ENCODE assay signal across 17 cellular contexts in the genomic region with DNA sequence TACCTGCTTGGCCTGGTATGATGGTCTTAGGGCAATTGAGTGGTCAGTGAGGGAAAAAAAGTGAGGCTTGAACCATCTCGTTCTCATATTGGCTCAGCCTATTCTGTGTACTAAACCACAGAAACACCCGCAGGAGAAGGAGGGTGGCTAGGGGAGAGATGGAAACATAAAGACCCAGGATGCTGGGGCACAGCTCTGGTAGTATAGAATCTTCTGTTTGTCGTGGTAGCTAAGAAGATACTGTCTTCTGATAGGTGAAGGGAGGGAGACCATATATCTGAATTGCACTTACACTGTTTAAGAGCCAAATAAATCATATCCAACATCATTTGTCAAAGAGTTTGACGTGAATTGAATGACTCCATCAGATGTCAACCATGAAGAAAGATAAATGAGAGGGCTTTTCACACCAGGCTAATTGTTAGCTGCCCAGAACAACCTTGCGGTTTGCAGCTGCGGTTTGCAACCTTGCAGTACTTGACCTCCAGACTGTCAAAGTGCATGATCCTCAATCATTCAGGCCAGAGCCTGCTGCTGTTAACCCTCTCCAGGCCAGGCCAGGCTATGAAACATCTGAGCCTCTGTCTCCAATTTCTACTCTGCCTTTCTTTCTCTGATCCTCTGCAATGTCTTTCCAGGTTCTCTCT. TPM values are rescaled to one million over a fixed set of nuclear protein-coding genes. Genes with fewer than 3 reads are reported as not detected.
DNase-seq lines count a peak whose midpoint lies in the region; ATAC-seq, FAIRE-seq and TF ChIP-seq lines count a peak whose summit lies in the region.
"Had no signal": no experiment of that assay in that cellular context is flagged by ENCODE, and none has a peak within 500 bp of the region (broad histone marks: within the 10 kb centered on the region; RNA-seq: fewer than 3 reads in every experiment).

No MANE protein-coding gene starts in this region.

- H3K36me3 ChIP-seq in cardiac muscle cell (no peaks in the 10 kb centered on the region), small intestine (ENCODE audit: control insufficient read depth in 2 of 2, insufficient read depth in 2 of 2, low read length in 2 of 2) (no peaks in the 10 kb centered on the region), PC-9 (ENCODE audit: low read depth) (no peaks in the 10 kb centered on the region)
- H3K36me3 ChIP-seq: lower lobe of right lung, sigmoid colon had no signal

- intact Hi-C loops in Right ventricle myocardium inferior (cut with DNase I): loop anchor here (5.0 kb wide), 1 partner anchor 35 kb away; no protein-coding TSS in a partner anchor
- intact Hi-C loops in PC-9 (cut with micrococcal nuclease; ENCODE audit: unreplicated experiment): no loop called here

- no peak for TF ChIP-seq CTCF in cardiac muscle cell (IDR thresholded peaks at IDR 0.05; ENCODE audit: low read depth, low read length)
- TF ChIP-seq CTCF in PC-9 (conservative IDR thresholded peaks at IDR 0.05): no peak

- H3K4me3 ChIP-seq in cardiac muscle cell (no peak overlapping the region), small intestine (ENCODE audit: low read depth in 1 of 2, low read length in 2 of 2) (no peak overlapping the region), PC-9 (no peak overlapping the region)
- H3K4me3 ChIP-seq: GM23248, lower lobe of right lung, sigmoid colon had no signal

- 40 to 53% (median 49%) methylated on average over 6 of the region's 6 CpGs for WGBS in small intestine, 3 donors

- no peaks in the 10 kb centered on the region for H3K9me2 ChIP-seq in PC-9 (ENCODE audit: insufficient read depth)

- H2AFZ ChIP-seq in PC-9: no peak overlapping the region
- H2AFZ ChIP-seq: GM23248 had no signal

- no peaks in the 10 kb centered on the region for H4K20me1 ChIP-seq in PC-9 (ENCODE audit: insufficient read depth)

- no peaks in the 10 kb centered on the region for H3K27me3 ChIP-seq in cardiac muscle cell
- H3K27me3 ChIP-seq in small intestine (ENCODE audit: control insufficient read depth in 2 of 2, insufficient read depth in 2 of 2, low read length in 2 of 2): no peaks in the 10 kb centered on the region
- H3K27me3 ChIP-seq in PC-9 (ENCODE audit: insufficient read depth, low read depth): no peaks in the 10 kb centered on the region
- H3K27me3 ChIP-seq: sigmoid colon had no signal

- no peaks in the 10 kb centered on the region for H3K9me3 ChIP-seq in cardiac muscle cell (ENCODE audit: low read depth)
- H3K9me3 ChIP-seq in small intestine (ENCODE audit: control insufficient read depth, low read depth): no peaks in the 10 kb centered on the region
- no peaks in the 10 kb centered on the region for H3K9me3 ChIP-seq in PC-9 (ENCODE audit: insufficient read depth, low read depth)
- H3K9me3 ChIP-seq: lower lobe of right lung, sigmoid colon had no signal

- FAIRE-seq in small intestine (lab: Jason Lieb, UNC): no peak

- no peak overlapping the region for H3K4me2 ChIP-seq in PC-9

- H3F3A ChIP-seq in PC-9 (ENCODE audit: insufficient read depth, low read depth): no peaks in the 10 kb centered on the region

- H3K4me1 ChIP-seq in cardiac muscle cell (ENCODE audit: low read depth): peaks cover 39% of the 10 kb centered on the region
- H3K4me1 ChIP-seq in small intestine (ENCODE audit: control insufficient read depth in 2 of 2, insufficient read depth in 1 of 2, low read depth in 1 of 2, low read length in 1 of 2): peaks cover 2 to 3% of the 10 kb centered on the region in 2 donors
- no peaks in the 10 kb centered on the region for H3K4me1 ChIP-seq in PC-9 (replicated peaks; ENCODE audit: insufficient read depth)
- H3K4me1 ChIP-seq: lower lobe of right lung had no signal

- DNase-seq in cardiac muscle cell (ENCODE audit: low read depth in 1 of 2, low spot score in 1 of 2) (peak in 1 of 2 donors; percentile 38), Right ventricle myocardium inferior (ENCODE audit: missing footprints) (no peak), NCI-H2107 (lab: John Stamatoyannopoulos, UW) (peak; percentile 84), UCSD-AML1 (lab: John Stamatoyannopoulos, UW; ENCODE audit: unreplicated experiment) (peak; percentile 46), small intestine (peak; percentile 20), activated gamma-delta T cell (lab: John Stamatoyannopoulos, UW) (no peak), PC-9 (no peak)
- DNase-seq: cerebellar nuclear complex; effector memory CD4-positive, alpha-beta T cell; glutamatergic neuron; GM23248; IMR-90; lower lobe of right lung; sigmoid colon; stimulated activated CD4-positive, alpha-beta T cell treated with anti-CD3 and anti-CD28 coated beads, Interleukin-1b, Interleukin-23, amount 100 ng/mL, for 48 hours; stimulated activated naive CD8-positive, alpha-beta T cell treated with anti-CD3 and anti-CD28 coated beads, Interleukin-15, amount 100 ng/mL, for 72 hours had no signal

- CTCF ChIA-PET in PC-9 (lab: Charles Lee): no interaction called here

- no TSS peak for BruUV-seq in PC-9 (replicated peaks; lab: Mats Ljungman, UMichigan)

- H3K79me2 ChIP-seq in PC-9 (ENCODE audit: low read depth): no peaks in the 10 kb centered on the region

- H3K27ac ChIP-seq in cardiac muscle cell (peak overlapping the region; percentile 30), small intestine (ENCODE audit: low read depth in 1 of 2, low read length in 1 of 2) (no peak overlapping the region), PC-9 (no peak overlapping the region)
- H3K27ac ChIP-seq: GM23248, lower lobe of right lung, sigmoid colon had no signal

- POLR2A ChIA-PET in PC-9 (lab: Charles Lee; ENCODE audit: unreplicated experiment): no interaction called here

- ATAC-seq in Right ventricle myocardium inferior: no peak
- no peak for ATAC-seq in HG03439 (IDR thresholded peaks at IDR 0.05; ENCODE audit: unreplicated experiment)
- ATAC-seq: lower lobe of right lung; stimulated activated naive CD8-positive, alpha-beta T cell treated with anti-CD3 and anti-CD28 coated beads, Interleukin-15, amount 100 ng/mL, for 72 hours had no signal

RNA-seq across cellular contexts. Expression of gene PIK3R4, which starts 40.9 kb away (rescaled TPM):
- total RNA-seq in cardiac muscle cell (19.4 and 25.1 TPM in 2 replicates), Right ventricle myocardium inferior (11.4 TPM), PC-9 (2021) (28.7 and 35.2 TPM in 2 replicates)
- polyA plus RNA-seq in cardiac muscle cell (23.2 and 27.0 TPM in 2 replicates), small intestine (10 to 100 TPM; 19.1 to 32.4 (median 26.7) TPM)

Comparison
In these comparisons a context has a peak if more than half of its experiments do, and no peak if none do; other contexts are left out.
1. DNase-seq: peak in NCI-H2107 (single experiment), UCSD-AML1 (single experiment) and small intestine (single experiment); none in Right ventricle myocardium inferior (single experiment), activated gamma-delta T cell (single experiment) and PC-9 (0 of 2).